In genomic region chr6:5087389-5087788, GRCh38 we compare ENCODE assay signal across 12 cellular contexts. TPM values are rescaled to one million over a fixed set of nuclear protein-coding genes. Genes with fewer than 3 reads are reported as not detected.
DNase-seq lines count a peak whose midpoint lies in the region; ATAC-seq and TF ChIP-seq lines count a peak whose summit lies in the region.
"Had no signal": no experiment of that assay in that cellular context is flagged by ENCODE, and none has a peak within 500 bp of the region (broad histone marks: within the 10 kb centered on the region; RNA-seq: fewer than 3 reads in every experiment).

No MANE protein-coding gene starts in this region.

- no peak for TF ChIP-seq CTCF in neural crest cell (conservative IDR thresholded peaks at IDR 0.05)

- POLR2A ChIA-PET in activated CD4-positive, alpha-beta memory T cell treated with anti-CD3 and anti-CD28 coated beads for 36 hours (lab: Charles Lee): no interaction called here

- peak overlapping the region; percentile 61 for H3K4me3 Mint-ChIP-seq in neural crest cell
- H3K4me3 Mint-ChIP-seq in activated CD4-positive, alpha-beta memory T cell treated with anti-CD3 and anti-CD28 coated beads for 36 hours: no peak overlapping the region
- H3K4me3 Mint-ChIP-seq: activated CD8-positive, alpha-beta memory T cell treated with anti-CD3 and anti-CD28 coated beads, Interleukin-2, amount 10 ng/mL, durations not matched to agents 7 days and 5 days; immature natural killer cell had no signal

- H3K36me3 Mint-ChIP-seq in neural crest cell (ENCODE audit: low read depth): no peaks in the 10 kb centered on the region
- no peaks in the 10 kb centered on the region for H3K36me3 Mint-ChIP-seq in activated CD4-positive, alpha-beta memory T cell treated with anti-CD3 and anti-CD28 coated beads for 36 hours

- H3K9me3 Mint-ChIP-seq in neural crest cell: no peaks in the 10 kb centered on the region
- no peaks in the 10 kb centered on the region for H3K9me3 Mint-ChIP-seq in activated CD4-positive, alpha-beta memory T cell treated with anti-CD3 and anti-CD28 coated beads for 36 hours
- H3K9me3 Mint-ChIP-seq: immature natural killer cell had no signal

- CTCF ChIA-PET in activated CD4-positive, alpha-beta memory T cell treated with anti-CD3 and anti-CD28 coated beads for 36 hours (lab: Charles Lee): no interaction called here

- H3K4me1 Mint-ChIP-seq in neural crest cell: peaks cover 12% of the 10 kb centered on the region
- H3K4me1 Mint-ChIP-seq in activated CD4-positive, alpha-beta memory T cell treated with anti-CD3 and anti-CD28 coated beads for 36 hours (ENCODE audit: low read depth): peaks cover 18% of the 10 kb centered on the region
- H3K4me1 Mint-ChIP-seq: immature natural killer cell had no signal

- intact Hi-C loops in activated CD4-positive, alpha-beta memory T cell treated with anti-CD3 and anti-CD28 coated beads for 36 hours (cut with micrococcal nuclease): no loop called here

- H3K27me3 Mint-ChIP-seq in neural crest cell (ENCODE audit: low read depth): peaks cover 59% of the 10 kb centered on the region
- peaks cover 61% of the 10 kb centered on the region for H3K27me3 Mint-ChIP-seq in activated CD4-positive, alpha-beta memory T cell treated with anti-CD3 and anti-CD28 coated beads for 36 hours

- ATAC-seq in GM19452 (IDR thresholded peaks at IDR 0.05; ENCODE audit: unreplicated experiment): no peak
- ATAC-seq: activated CD8-positive, alpha-beta memory T cell treated with anti-CD3 and anti-CD28 coated beads, Interleukin-2, amount 10 ng/mL, durations not matched to agents 7 days and 5 days had no signal

- H3K27ac Mint-ChIP-seq in neural crest cell (ENCODE audit: unreplicated experiment): no peak overlapping the region
- H3K27ac Mint-ChIP-seq in activated CD4-positive, alpha-beta memory T cell treated with anti-CD3 and anti-CD28 coated beads for 36 hours: no peak overlapping the region
- H3K27ac Mint-ChIP-seq: activated CD8-positive, alpha-beta memory T cell treated with anti-CD3 and anti-CD28 coated beads, Interleukin-2, amount 10 ng/mL, durations not matched to agents 7 days and 5 days; immature natural killer cell had no signal

- DNase-seq in Ammon's horn (ENCODE audit: low spot score): peak; percentile 82
- DNase-seq in NOMO-1 treated with DMSO at 0.1 percent for 48 hours (lab: John Stamatoyannopoulos, UW; ENCODE audit: unreplicated experiment): peak; percentile 87
- peak; percentile 45 to 56 for DNase-seq in hippocampal formation (lab: John Stamatoyannopoulos, UW)
- DNase-seq in neural crest cell (ENCODE audit: low read depth, low spot score): no peak
- DNase-seq in stimulated activated CD4-positive, alpha-beta T cell treated with anti-CD3 and anti-CD28 coated beads, Interleukin-4, amount 100 ng/mL, for 24 hours: no peak
- no peak for DNase-seq in activated effector memory CD4-positive, alpha-beta T cell treated with Interleukin-2 at 50 U/mL for 16 hours
- no peak for DNase-seq in activated CD4-positive, alpha-beta memory T cell treated with anti-CD3 and anti-CD28 coated beads for 36 hours
- DNase-seq: activated CD8-positive, alpha-beta memory T cell treated with anti-CD3 and anti-CD28 coated beads, Interleukin-2, amount 10 ng/mL, durations not matched to agents 7 days and 5 days; cortex of kidney; immature natural killer cell; SJCRH30 had no signal

RNA-seq across cellular contexts. Expression of gene PPP1R3G, which starts 2.2 kb away (rescaled TPM):
- 0.05 and 0.07 TPM in 2 replicates for total RNA-seq in neural crest cell
- not detected for total RNA-seq in activated CD4-positive, alpha-beta memory T cell treated with anti-CD3 and anti-CD28 coated beads for 36 hours
- total RNA-seq: activated CD8-positive, alpha-beta memory T cell treated with anti-CD3 and anti-CD28 coated beads, Interleukin-2, amount 10 ng/mL, durations not matched to agents 7 days and 5 days had no signal

Comparison
In these comparisons a context has a peak if more than half of its experiments do, and no peak if none do; other contexts are left out.
1. DNase-seq: peak in Ammon's horn (single experiment), NOMO-1 treated with DMSO at 0.1 percent for 48 hours (single experiment) and hippocampal formation (2 of 2); none in neural crest cell (single experiment), stimulated activated CD4-positive, alpha-beta T cell treated with anti-CD3 and anti-CD28 coated beads, Interleukin-4, amount 100 ng/mL, for 24 hours (single experiment), activated effector memory CD4-positive, alpha-beta T cell treated with Interleukin-2 at 50 U/mL for 16 hours (single experiment) and activated CD4-positive, alpha-beta memory T cell treated with anti-CD3 and anti-CD28 coated beads for 36 hours (single experiment).